ENCODE assay signal across 20 cellular contexts in the genomic region with DNA sequence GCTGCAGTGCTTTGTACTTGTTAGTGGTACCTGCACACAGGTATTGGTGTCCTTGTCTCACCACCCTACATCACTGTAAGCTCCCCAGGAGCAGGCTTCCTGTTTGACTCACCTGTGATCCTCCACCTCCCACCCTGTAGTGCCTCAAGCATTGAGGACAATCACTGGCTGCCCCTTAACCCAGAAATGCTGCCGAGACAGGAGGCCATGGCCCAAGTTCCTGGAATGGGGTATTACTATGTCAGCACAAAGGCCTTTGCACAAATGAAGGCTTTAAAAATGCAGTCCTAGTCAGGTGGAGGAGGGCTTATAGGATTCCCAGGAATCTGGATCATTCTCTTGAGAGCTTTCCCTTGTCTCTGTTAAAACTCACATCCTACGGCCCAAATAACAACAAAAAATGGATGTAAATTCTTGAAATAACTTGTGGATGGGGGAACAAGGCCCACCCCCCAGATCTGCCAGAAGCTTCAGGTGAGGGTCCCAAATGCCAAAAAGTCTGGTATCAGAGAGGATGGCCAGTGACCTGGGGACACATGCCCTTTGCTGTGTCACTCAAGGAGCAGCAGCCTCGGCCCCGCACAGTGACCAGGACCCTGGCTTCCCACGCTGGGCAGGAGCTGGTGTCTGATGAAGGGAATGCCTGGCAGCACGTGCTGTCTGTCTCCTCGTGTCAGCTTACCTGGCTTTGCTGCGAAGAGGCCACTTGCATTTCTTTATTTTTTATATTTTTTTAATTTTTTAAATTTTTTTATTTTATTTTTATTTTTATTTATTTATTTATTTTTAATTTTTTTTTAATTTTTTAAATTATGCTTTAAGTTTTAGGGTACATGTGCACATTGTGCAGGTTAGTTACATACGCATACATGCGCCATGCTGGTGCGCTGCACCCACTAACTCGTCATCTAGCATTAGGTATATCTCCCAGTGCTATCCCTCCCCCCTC. TPM values are rescaled to one million over a fixed set of nuclear protein-coding genes. Genes with fewer than 3 reads are reported as not detected.
DNase-seq lines count a peak whose midpoint lies in the region; ATAC-seq and TF ChIP-seq lines count a peak whose summit lies in the region.
"Had no signal": no experiment of that assay in that cellular context is flagged by ENCODE, and none has a peak within 500 bp of the region (broad histone marks: within the 10 kb centered on the region; RNA-seq: fewer than 3 reads in every experiment).

No MANE protein-coding gene starts in this region.

- no peak overlapping the region for H3K14ac ChIP-seq in H9 (ENCODE audit: insufficient read depth, low read length)
- no peak overlapping the region for H3K14ac ChIP-seq in neuronal stem cell (ENCODE audit: low read length)

- no peaks in the 10 kb centered on the region for H3K36me3 ChIP-seq in neuronal stem cell (replicated peaks in 1 of 2; ENCODE audit: control insufficient read depth in 2 of 2, insufficient read depth in 2 of 2, low read length in 2 of 2)
- no peaks in the 10 kb centered on the region for H3K36me3 ChIP-seq in testis (ENCODE audit: low read depth, missing control alignments)

- H4K8ac ChIP-seq in H9 (replicated peaks; ENCODE audit: insufficient read length, low read depth, low read length): no peak overlapping the region
- H4K8ac ChIP-seq in neuronal stem cell (ENCODE audit: low read depth, low read length): no peak overlapping the region

- no peak overlapping the region for H3K27ac ChIP-seq in H9 (ENCODE audit: insufficient read length, low read depth, low read length)
- no peak overlapping the region for H3K27ac ChIP-seq in neuronal stem cell (replicated peaks; ENCODE audit: low read length)
- no peak overlapping the region for H3K27ac ChIP-seq in testis
- H3K27ac ChIP-seq: GM23248 had no signal

- H3K56ac ChIP-seq in H9 (ENCODE audit: insufficient read length, low read depth, low read length): no peak overlapping the region

- no peaks in the 10 kb centered on the region for H4K20me1 ChIP-seq in H9 (ENCODE audit: control insufficient read depth, insufficient read depth, insufficient read length)

- POLR2A ChIA-PET in WTC11 (lab: Charles Lee): no interaction called here

- H2BK15ac ChIP-seq in H9 (ENCODE audit: low read depth, low read length): no peak overlapping the region
- H2BK15ac ChIP-seq in neuronal stem cell (ENCODE audit: low read length): no peak overlapping the region

- H3K27ac Mint-ChIP-seq in H9: peak overlapping the region in 1 of 3 experiments; percentile 76; a peak in 3 of 7 replicates
- no peak overlapping the region for H3K27ac Mint-ChIP-seq in WTC11

- no peak overlapping the region for H2AK5ac ChIP-seq in H9 (ENCODE audit: insufficient read length, low read length)
- H2AK5ac ChIP-seq in neuronal stem cell (ENCODE audit: low read depth, low read length): no peak overlapping the region

- H3K23me2 ChIP-seq in H9 (ENCODE audit: insufficient read length, low read depth, low read length, poor library complexity, severe bottlenecking): no peaks in the 10 kb centered on the region

- H3K4me3 ChIP-seq in neuronal stem cell (ENCODE audit: low read length in 2 of 2): no peak overlapping the region
- H3K4me3 ChIP-seq in testis: no peak overlapping the region
- H3K4me3 ChIP-seq: GM23248 had no signal

- no CpG with 5 or more reads among the region's 12 CpGs for WGBS in H9 (ENCODE audit: extremely low coverage, insufficient read length, low lambda C conversion rate)
- WGBS in neuronal stem cell (ENCODE audit: extremely low coverage in 2 of 2, insufficient read length in 2 of 2, insufficient replicate concordance in 1 of 2), 2 donors: no CpG with 5 or more reads among the region's 12 CpGs
- 88 to 90% methylated on average over 12 of the region's 12 CpGs for WGBS in testis, 2 donors

- no peak for TF ChIP-seq CTCF in H9 (conservative IDR thresholded peaks at IDR 0.05)
- no peak for TF ChIP-seq CTCF in WTC11 (IDR thresholded peaks at IDR 0.05)
- TF ChIP-seq CTCF in testis (IDR thresholded peaks at IDR 0.05): no peak

- H3K23ac ChIP-seq in H9 (ENCODE audit: insufficient read length, low read depth, low read length) (no peak overlapping the region), neuronal stem cell (ENCODE audit: low read depth, low read length, poor library complexity) (no peak overlapping the region)

- H3K4me1 Mint-ChIP-seq in H9 (no peaks in the 10 kb centered on the region; a peak in 1 of 4 replicates), WTC11 (0 out of 2 replicates have a peak, but pooled peaks cover 3% of the 10 kb centered on the region)
- H3K4me1 Mint-ChIP-seq: CD4-positive, alpha-beta memory T cell had no signal

- peak overlapping the region; percentile 50 for H3K18ac ChIP-seq in H9 (ENCODE audit: insufficient read length, low read depth, low read length)
- peak overlapping the region; percentile 31 for H3K18ac ChIP-seq in neuronal stem cell (ENCODE audit: low read length)

- H3K36me3 Mint-ChIP-seq in H9 (ENCODE audit: insufficient read depth in 1 of 3, low read depth in 3 of 3) (peaks cover 0 to 2% (median 0%) of the 10 kb centered on the region in 3 experiments; a peak in 1 of 7 replicates), WTC11 (peaks cover 4% of the 10 kb centered on the region; the same call in 1 of the 2 replicates)
- H3K36me3 Mint-ChIP-seq: CD4-positive, alpha-beta memory T cell had no signal

- no peak overlapping the region for H3T11ph ChIP-seq in H9 (ENCODE audit: low read length)

- H3K27me3 ChIP-seq in H9 (ENCODE audit: insufficient read depth, low read length): no peaks in the 10 kb centered on the region
- H3K27me3 ChIP-seq in neuronal stem cell (ENCODE audit: control insufficient read depth in 3 of 3, insufficient read depth in 3 of 3, low read depth in 1 of 3, low read length in 3 of 3): peaks cover 0 to 6% (median 0%) of the 10 kb centered on the region in 3 experiments
- H3K27me3 ChIP-seq in testis: no peaks in the 10 kb centered on the region

- H3K9me3 ChIP-seq in H9 (ENCODE audit: control insufficient read depth, low read depth, low read length) (no peaks in the 10 kb centered on the region), neuronal stem cell (replicated peaks in 1 of 2; ENCODE audit: control insufficient read depth in 2 of 2, insufficient read depth in 1 of 2, low read depth in 1 of 2, low read length in 2 of 2) (no peaks in the 10 kb centered on the region), testis (no peaks in the 10 kb centered on the region)

- ATAC-seq in WTC11: no peak
- ATAC-seq in GM18520 (IDR thresholded peaks at IDR 0.05; ENCODE audit: unreplicated experiment): no peak

- no peak overlapping the region for H2BK12ac ChIP-seq in H9 (ENCODE audit: insufficient read length, low read depth, low read length)
- no peak overlapping the region for H2BK12ac ChIP-seq in neuronal stem cell (ENCODE audit: low read length)

- H3K4me1 ChIP-seq in H9 (ENCODE audit: insufficient read depth, low read length) (no peaks in the 10 kb centered on the region), neuronal stem cell (ENCODE audit: control insufficient read depth in 2 of 2, insufficient read depth in 1 of 2, low read depth in 1 of 2, low read length in 2 of 2) (no peaks in the 10 kb centered on the region), testis (no peaks in the 10 kb centered on the region)

- intact Hi-C loops in testis (cut with DNase I; ENCODE audit: low total_unique reads): no loop called here

- H2AFZ ChIP-seq in H9 (ENCODE audit: low read length): no peak overlapping the region
- H2AFZ ChIP-seq in neuronal stem cell (ENCODE audit: low read length): no peak overlapping the region
- H2AFZ ChIP-seq: GM23248 had no signal

- CTCF ChIA-PET in WTC11 (lab: Charles Lee): no interaction called here

- DNase-seq in H9 (no peak), WTC11 (ENCODE audit: low spot score) (no peak), neuronal stem cell (ENCODE audit: low spot score) (no peak), testis (peak; percentile 15)
- no peak for DNase-seq in stimulated activated CD8-positive, alpha-beta memory T cell treated with anti-CD3 and anti-CD28 coated beads, Interleukin-4, amount 100 ng/mL, for 48 hours
- DNase-seq in stimulated activated naive CD4-positive, alpha-beta T cell treated with Interleukin-2 at 50 U/mL for 16 hours (lab: John Stamatoyannopoulos, UW): no peak
- DNase-seq: C1 segment of cervical spinal cord; CD4-positive, alpha-beta memory T cell; COR-L47; DMS53; DMS79 treated with DMSO at 0.1 percent for 48 hours; GF-D8; GM23248; HCEC 1CT had no signal

- no peak for TF ChIP-seq POLR2A in testis (IDR thresholded peaks at IDR 0.05)

- H2BK20ac ChIP-seq in H9 (ENCODE audit: low read depth, low read length, poor library complexity, severe bottlenecking): no peak overlapping the region

- H3K4ac ChIP-seq in H9 (ENCODE audit: low read depth, low read length) (no peak overlapping the region), neuronal stem cell (ENCODE audit: low read length) (no peak overlapping the region)

- H4K91ac ChIP-seq in H9 (ENCODE audit: insufficient read length, low read depth, low read length) (no peak overlapping the region), neuronal stem cell (ENCODE audit: low read depth, low read length, poor library complexity) (no peak overlapping the region)

- no peak overlapping the region for H4K5ac ChIP-seq in H9 (ENCODE audit: insufficient read length, low read depth, low read length)

- H3K9me3 Mint-ChIP-seq in H9 (peaks cover 3 to 4% of the 10 kb centered on the region in 2 experiments; a peak in 3 of 5 replicates), WTC11 (peaks cover 18% of the 10 kb centered on the region)
- H3K9me3 Mint-ChIP-seq: CD4-positive, alpha-beta memory T cell had no signal

- H3K27me3 Mint-ChIP-seq in H9 (ENCODE audit: low read depth): no peaks in the 10 kb centered on the region; the same call in none of the 2 replicates
- peaks cover 12% of the 10 kb centered on the region for H3K27me3 Mint-ChIP-seq in WTC11 (ENCODE audit: low read depth)

- H3K79me2 ChIP-seq in H9 (ENCODE audit: insufficient read depth, low read length): no peaks in the 10 kb centered on the region

- H2BK5ac ChIP-seq in H9 (ENCODE audit: insufficient read length, low read length) (no peak overlapping the region), neuronal stem cell (ENCODE audit: low read length) (no peak overlapping the region)

- H2BK120ac ChIP-seq in H9 (ENCODE audit: low read depth, low read length, poor library complexity, severe bottlenecking) (no peak overlapping the region), neuronal stem cell (ENCODE audit: low read depth, low read length) (no peak overlapping the region)

- no peak overlapping the region for H3K4me3 Mint-ChIP-seq in H9
- H3K4me3 Mint-ChIP-seq in WTC11: no peak overlapping the region
- H3K4me3 Mint-ChIP-seq: CD4-positive, alpha-beta memory T cell had no signal

- H3K4me2 ChIP-seq in H9 (ENCODE audit: insufficient read depth, insufficient read length, low read length): no peak overlapping the region
- H3K4me2 ChIP-seq in neuronal stem cell (ENCODE audit: insufficient read depth, low read length, poor library complexity, severe bottlenecking): no peak overlapping the region

- H3K79me1 ChIP-seq in H9 (ENCODE audit: insufficient read depth, low read depth, low read length, poor library complexity, severe bottlenecking) (no peaks in the 10 kb centered on the region), neuronal stem cell (ENCODE audit: low read depth, low read length) (no peaks in the 10 kb centered on the region)

- H3K9ac ChIP-seq in H9 (ENCODE audit: extremely low read depth, insufficient read length, low read length): no peak overlapping the region
- no peak overlapping the region for H3K9ac ChIP-seq in neuronal stem cell (ENCODE audit: low read depth, low read length, poor library complexity)
- H3K9ac ChIP-seq: GM23248 had no signal

RNA-seq across cellular contexts. Expression of a gene that starts 3.7 kb away (rescaled TPM):
- total RNA-seq in H9 (2021) (0.55 TPM in 1 of 2 replicates, not detected in the other), WTC11 (2021) (0.30 to 0.48 TPM in 2 of 3 replicates, not detected in the other), testis (1 to 10 TPM; 1.3 to 1.5 TPM)
- 0.07 TPM for polyA plus RNA-seq in neuronal stem cell (2013, experiment 1 of 2)
- polyA plus RNA-seq in neuronal stem cell (2013, experiment 2 of 2): 0.07 TPM
- polyA plus RNA-seq in testis (ENCODE audit: insufficient read depth, low read depth, low replicate concordance): not detected
- total RNA-seq: A172; A673; CD4-positive, alpha-beta memory T cell; Daoy; G401; GM23248 had no signal
- polyA plus RNA-seq: BJ; CD4-positive, alpha-beta memory T cell; GM23248 had no signal
